Comparison of ENCODE assay signal across 8 cellular contexts in genomic region chr7:77537595-77538185, GRCh38. TPM values are rescaled to one million over a fixed set of nuclear protein-coding genes. Genes with fewer than 3 reads are reported as not detected.
DNase-seq lines count a peak whose midpoint lies in the region; ATAC-seq, FAIRE-seq and TF ChIP-seq lines count a peak whose summit lies in the region.

No MANE protein-coding gene starts in this region.

- under 1% methylated on average over 55 of the region's 55 CpGs for WGBS in liver

- no peaks in the 10 kb centered on the region for H3K27me3 ChIP-seq in liver (ENCODE audit: control insufficient read depth in 4 of 4, insufficient read depth in 4 of 4, low read length in 3 of 4)

- peak; percentile 19 for ATAC-seq in GM21825 (IDR thresholded peaks at IDR 0.05; ENCODE audit: unreplicated experiment)

- peak; percentile 17 for DNase-seq in COR-L47 (lab: John Stamatoyannopoulos, UW)
- peak; percentile 56 for DNase-seq in NCI-H1105 treated with DMSO at 0.1 percent for 48 hours (lab: John Stamatoyannopoulos, UW)
- DNase-seq in activated CD4-positive, alpha-beta T cell treated with anti-CD3 and anti-CD28 coated beads for 48 hours: peak; percentile 56
- DNase-seq in coronary artery (ENCODE audit: low spot score): peak; percentile 78
- DNase-seq in stimulated activated CD8-positive, alpha-beta memory T cell treated with anti-CD3 and anti-CD28 coated beads, Interleukin-12 subunit alpha, Interleukin-12 subunit beta, amount 100 ng/mL, for 1 hour (ENCODE audit: low read depth): peak; percentile 22
- no peak for DNase-seq in H54 (ENCODE audit: insufficient read length, low spot score)

- H3K9me3 ChIP-seq in liver (ENCODE audit: control insufficient read depth in 4 of 4, low read length in 3 of 4): no peaks in the 10 kb centered on the region

- no peaks in the 10 kb centered on the region for H3K36me3 ChIP-seq in liver (ENCODE audit: control insufficient read depth in 4 of 4, insufficient read depth in 3 of 4, low read depth in 1 of 4, low read length in 3 of 4)

- TF ChIP-seq RAD21 in liver (IDR thresholded peaks at IDR 0.05): no peak

- TF ChIP-seq CTCF in coronary artery (IDR thresholded peaks at IDR 0.05): no peak
- TF ChIP-seq CTCF in liver (IDR thresholded peaks at IDR 0.05; ENCODE audit: low read depth, low read length, missing input control): no peak

- no peak for FAIRE-seq in H54 (lab: Jason Lieb, UNC)

- H3K4me1 ChIP-seq in liver (ENCODE audit: control insufficient read depth in 4 of 4, insufficient read depth in 4 of 4, low read length in 3 of 4): peaks cover 0 to 10% (median 6%) of the 10 kb centered on the region in 4 donors

- H3K4me3 ChIP-seq in coronary artery: peak overlapping the region; percentile 90
- peak overlapping the region; percentile 85 to 97 (median 95) for H3K4me3 ChIP-seq in liver (ENCODE audit: low read depth in 1 of 3, low read length in 3 of 3)

- peak overlapping the region; percentile 96 to 99 for H3K27ac ChIP-seq in coronary artery
- peak overlapping the region; percentile 92 to 97 for H3K27ac ChIP-seq in liver (ENCODE audit: low read depth in 1 of 2, low read length in 2 of 2)

- TF ChIP-seq POLR2A in H54 (IDR thresholded peaks at IDR 0.05; ENCODE audit: low read depth, low read length): no peak

- peak overlapping the region; percentile 88 to 96 for H3K9ac ChIP-seq in liver (ENCODE audit: low read depth in 1 of 2, low read length in 2 of 2)

TF ChIP-seq in liver, 16 proteins besides CTCF, POLR2A, EP300 and RAD21:
- TF ChIP-seq ZBTB33 (IDR thresholded peaks at IDR 0.05) (no peak), NR2F2 (IDR thresholded peaks at IDR 0.05) (no peak), YY1 (IDR thresholded peaks at IDR 0.05) (no peak), EGR1 (IDR thresholded peaks at IDR 0.05; ENCODE audit: low read depth in 2 of 2) (no peak), REST (IDR thresholded peaks at IDR 0.05) (no peak), GABPA (IDR thresholded peaks at IDR 0.05 in 1 of 2, conservative IDR thresholded peaks at IDR 0.05 in 1 of 2) (no peak), HNF4G (IDR thresholded peaks at IDR 0.05) (no peak), SP1 (IDR thresholded peaks at IDR 0.05) (no peak), RXRA (IDR thresholded peaks at IDR 0.05) (no peak), FOXA1 (IDR thresholded peaks at IDR 0.05) (no peak), JUND (IDR thresholded peaks at IDR 0.05) (no peak), HNF4A (conservative IDR thresholded peaks at IDR 0.05) (no peak), TAF1 (conservative IDR thresholded peaks at IDR 0.05) (no peak), FOXA2 (IDR thresholded peaks at IDR 0.05) (no peak)

RNA-seq across cellular contexts. Expression of gene PTPN12, which starts 0.6 kb away (rescaled TPM):
- 10 to 100 TPM; 17.8 to 18.6 TPM for total RNA-seq in liver
- polyA plus RNA-seq in liver: 10 to 100 TPM; 10.1 to 12.8 TPM
